In the genomic region with DNA sequence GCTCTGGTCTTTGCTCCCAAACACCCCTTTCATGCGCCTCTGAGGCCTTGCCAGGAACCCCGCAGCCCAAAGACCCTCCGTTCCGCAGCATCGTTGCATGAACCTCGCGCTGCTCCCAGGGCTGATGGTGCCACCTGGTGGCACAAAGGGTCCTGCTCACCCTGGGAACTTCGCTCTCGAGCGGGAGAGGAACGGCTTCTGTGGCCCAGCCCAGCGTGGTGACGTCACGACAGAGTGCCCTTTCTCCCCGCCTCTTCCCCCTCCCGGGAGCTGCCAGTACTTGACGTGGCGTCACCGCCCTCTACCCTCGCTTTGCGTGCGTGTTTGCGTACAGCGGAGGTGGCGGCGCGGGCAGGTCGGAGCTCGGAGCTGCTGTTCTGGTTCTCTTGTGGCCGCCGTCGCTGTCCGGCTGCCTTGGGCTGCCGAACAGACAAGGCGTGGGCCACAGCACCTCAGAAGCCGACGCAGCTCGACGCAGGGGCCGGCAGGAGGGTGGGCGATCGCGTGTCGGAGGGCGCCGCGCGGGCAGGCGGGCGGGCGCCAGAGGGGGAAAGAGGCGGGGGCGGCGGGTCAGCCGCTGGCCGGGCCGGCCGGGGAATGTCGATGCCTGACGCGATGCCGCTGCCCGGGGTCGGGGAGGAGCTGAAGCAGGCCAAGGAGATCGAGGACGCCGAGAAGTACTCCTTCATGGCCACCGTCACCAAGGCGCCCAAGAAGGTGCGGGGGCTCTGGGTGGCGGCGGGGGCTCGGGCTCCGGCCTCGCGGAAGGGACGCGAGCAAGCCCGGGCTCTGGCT, we compare ENCODE assay signal across 1 cellular context.
TF ChIP-seq lines count a peak whose summit lies in the region.

A gene (plus strand): TSS at position 310 of the 795 bp plus-strand sequence. CDS start 288 bp downstream, at position 598.

TF ChIP-seq in HepG2, 621 proteins besides CTCF, POLR2A, EP300 and RAD21 (continued from another document and continues in another):
- TF ChIP-seq NCOA2 (CRISPR knock-in tag; IDR thresholded peaks at IDR 0.05) (peak; percentile 52), HES4 (CRISPR knock-in tag; IDR thresholded peaks at IDR 0.05; ENCODE audit: borderline replicate concordance) (0 out of 2 replicates have a peak, but pooled peaks have one; percentile 71), ZNF75D (CRISPR knock-in tag; IDR thresholded peaks at IDR 0.05; ENCODE audit: borderline replicate concordance) (no peak), POLR2AphosphoS5 (IDR thresholded peaks at IDR 0.05; ENCODE audit: low read depth, low read length) (peak; percentile 89), ZNF792 (CRISPR knock-in tag; IDR thresholded peaks at IDR 0.05) (peak; percentile 63; the same call in 1 of the 2 replicates), ZNF230 (CRISPR knock-in tag; IDR thresholded peaks at IDR 0.05) (peak; percentile 77; the same call in 1 of the 2 replicates), ZFAT (CRISPR knock-in tag; conservative IDR thresholded peaks at IDR 0.05) (no peak), NFYB (CRISPR knock-in tag; IDR thresholded peaks at IDR 0.05) (peak; percentile 35; the same call in 1 of the 2 replicates), ZEB1 (IDR thresholded peaks at IDR 0.05; ENCODE audit: insufficient replicate concordance, low read depth) (no peak), HNRNPUL1 (IDR thresholded peaks at IDR 0.05; ENCODE audit: low read depth, low read length) (no peak), TOE1 (CRISPR knock-in tag; IDR thresholded peaks at IDR 0.05) (no peak), ATF7-NPFF (CRISPR knock-in tag; IDR thresholded peaks at IDR 0.05; ENCODE audit: low read depth) (peak; percentile 55; the same call in 1 of the 2 replicates), ZNF432 (CRISPR knock-in tag; IDR thresholded peaks at IDR 0.05; ENCODE audit: borderline replicate concordance) (no peak), BHLHE40 (IDR thresholded peaks at IDR 0.05; ENCODE audit: low read length) (no peak), SMAD1 (CRISPR knock-in tag; IDR thresholded peaks at IDR 0.05; ENCODE audit: borderline replicate concordance, low read depth) (peak; percentile 77; the same call in 1 of the 2 replicates), NFE2L1 (CRISPR knock-in tag; IDR thresholded peaks at IDR 0.05; ENCODE audit: borderline replicate concordance) (no peak), THAP11 (CRISPR knock-in tag; IDR thresholded peaks at IDR 0.05) (peak; percentile 88), LCORL (IDR thresholded peaks at IDR 0.05) (no peak), LCORL (CRISPR knock-in tag; IDR thresholded peaks at IDR 0.05) (peak; percentile 90), ELF4 (CRISPR knock-in tag; IDR thresholded peaks at IDR 0.05; ENCODE audit: borderline replicate concordance) (no peak), CEBPB (IDR thresholded peaks at IDR 0.05; ENCODE audit: borderline replicate concordance, low read depth, low read length) (no peak), ZKSCAN8 (CRISPR knock-in tag; IDR thresholded peaks at IDR 0.05; ENCODE audit: borderline replicate concordance) (peak; percentile 64; the same call in 1 of the 2 replicates), ZNF703 (CRISPR knock-in tag; IDR thresholded peaks at IDR 0.05; ENCODE audit: borderline replicate concordance) (no peak), SALL2 (CRISPR knock-in tag; IDR thresholded peaks at IDR 0.05) (peak; percentile 92), ZNF550 (CRISPR knock-in tag; IDR thresholded peaks at IDR 0.05; ENCODE audit: borderline replicate concordance) (no peak), ZNF333 (CRISPR knock-in tag; IDR thresholded peaks at IDR 0.05; ENCODE audit: borderline replicate concordance) (no peak), ZBTB8A (CRISPR knock-in tag; IDR thresholded peaks at IDR 0.05; ENCODE audit: borderline replicate concordance, low read depth) (0 out of 2 replicates have a peak, but pooled peaks have one; percentile 39), ZNF101 (CRISPR knock-in tag; IDR thresholded peaks at IDR 0.05; ENCODE audit: borderline replicate concordance, low read depth) (no peak; the same call in 1 of the 2 replicates), PRPF4 (IDR thresholded peaks at IDR 0.05; ENCODE audit: low read depth, low read length, poor library complexity, severe bottlenecking) (no peak), ZNF577 (CRISPR knock-in tag; IDR thresholded peaks at IDR 0.05; ENCODE audit: borderline replicate concordance, low read depth) (no peak), HHEX (CRISPR knock-in tag; IDR thresholded peaks at IDR 0.05) (no peak)
- TF ChIP-seq, protein P1, sequence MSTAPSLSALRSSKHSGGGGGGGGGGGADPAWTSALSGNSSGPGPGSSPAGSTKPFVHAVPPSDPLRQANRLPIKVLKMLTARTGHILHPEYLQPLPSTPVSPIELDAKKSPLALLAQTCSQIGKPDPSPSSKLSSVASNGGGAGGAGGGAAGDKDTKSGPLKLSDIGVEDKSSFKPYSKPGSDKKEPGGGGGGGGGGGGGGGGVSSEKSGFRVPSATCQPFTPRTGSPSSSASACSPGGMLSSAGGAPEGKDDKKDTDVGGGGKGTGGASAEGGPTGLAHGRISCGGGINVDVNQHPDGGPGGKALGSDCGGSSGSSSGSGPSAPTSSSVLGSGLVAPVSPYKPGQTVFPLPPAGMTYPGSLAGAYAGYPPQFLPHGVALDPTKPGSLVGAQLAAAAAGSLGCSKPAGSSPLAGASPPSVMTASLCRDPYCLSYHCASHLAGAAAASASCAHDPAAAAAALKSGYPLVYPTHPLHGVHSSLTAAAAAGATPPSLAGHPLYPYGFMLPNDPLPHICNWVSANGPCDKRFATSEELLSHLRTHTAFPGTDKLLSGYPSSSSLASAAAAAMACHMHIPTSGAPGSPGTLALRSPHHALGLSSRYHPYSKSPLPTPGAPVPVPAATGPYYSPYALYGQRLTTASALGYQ (CRISPR knock-in tag; IDR thresholded peaks at IDR 0.05) = peak; percentile 63; the same call in 1 of the 2 replicates
- TF ChIP-seq, protein P2, sequence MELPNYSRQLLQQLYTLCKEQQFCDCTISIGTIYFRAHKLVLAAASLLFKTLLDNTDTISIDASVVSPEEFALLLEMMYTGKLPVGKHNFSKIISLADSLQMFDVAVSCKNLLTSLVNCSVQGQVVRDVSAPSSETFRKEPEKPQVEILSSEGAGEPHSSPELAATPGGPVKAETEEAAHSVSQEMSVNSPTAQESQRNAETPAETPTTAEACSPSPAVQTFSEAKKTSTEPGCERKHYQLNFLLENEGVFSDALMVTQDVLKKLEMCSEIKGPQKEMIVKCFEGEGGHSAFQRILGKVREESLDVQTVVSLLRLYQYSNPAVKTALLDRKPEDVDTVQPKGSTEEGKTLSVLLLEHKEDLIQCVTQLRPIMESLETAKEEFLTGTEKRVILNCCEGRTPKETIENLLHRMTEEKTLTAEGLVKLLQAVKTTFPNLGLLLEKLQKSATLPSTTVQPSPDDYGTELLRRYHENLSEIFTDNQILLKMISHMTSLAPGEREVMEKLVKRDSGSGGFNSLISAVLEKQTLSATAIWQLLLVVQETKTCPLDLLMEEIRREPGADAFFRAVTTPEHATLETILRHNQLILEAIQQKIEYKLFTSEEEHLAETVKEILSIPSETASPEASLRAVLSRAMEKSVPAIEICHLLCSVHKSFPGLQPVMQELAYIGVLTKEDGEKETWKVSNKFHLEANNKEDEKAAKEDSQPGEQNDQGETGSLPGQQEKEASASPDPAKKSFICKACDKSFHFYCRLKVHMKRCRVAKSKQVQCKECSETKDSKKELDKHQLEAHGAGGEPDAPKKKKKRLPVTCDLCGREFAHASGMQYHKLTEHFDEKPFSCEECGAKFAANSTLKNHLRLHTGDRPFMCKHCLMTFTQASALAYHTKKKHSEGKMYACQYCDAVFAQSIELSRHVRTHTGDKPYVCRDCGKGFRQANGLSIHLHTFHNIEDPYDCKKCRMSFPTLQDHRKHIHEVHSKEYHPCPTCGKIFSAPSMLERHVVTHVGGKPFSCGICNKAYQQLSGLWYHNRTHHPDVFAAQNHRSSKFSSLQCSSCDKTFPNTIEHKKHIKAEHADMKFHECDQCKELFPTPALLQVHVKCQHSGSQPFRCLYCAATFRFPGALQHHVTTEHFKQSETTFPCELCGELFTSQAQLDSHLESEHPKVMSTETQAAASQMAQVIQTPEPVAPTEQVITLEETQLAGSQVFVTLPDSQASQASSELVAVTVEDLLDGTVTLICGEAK (IDR thresholded peaks at IDR 0.05) = no peak
- TF ChIP-seq, protein P2 (CRISPR knock-in tag; IDR thresholded peaks at IDR 0.05) = peak; percentile 55; the same call in 1 of the 2 replicates
- TF ChIP-seq, protein P3, sequence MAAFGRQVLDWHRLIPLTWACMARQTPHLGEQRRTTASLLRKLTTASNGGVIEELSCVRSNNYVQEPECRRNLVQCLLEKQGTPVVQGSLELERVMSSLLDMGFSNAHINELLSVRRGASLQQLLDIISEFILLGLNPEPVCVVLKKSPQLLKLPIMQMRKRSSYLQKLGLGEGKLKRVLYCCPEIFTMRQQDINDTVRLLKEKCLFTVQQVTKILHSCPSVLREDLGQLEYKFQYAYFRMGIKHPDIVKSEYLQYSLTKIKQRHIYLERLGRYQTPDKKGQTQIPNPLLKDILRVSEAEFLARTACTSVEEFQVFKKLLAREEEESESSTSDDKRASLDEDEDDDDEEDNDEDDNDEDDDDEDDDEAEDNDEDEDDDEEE (CRISPR knock-in tag; IDR thresholded peaks at IDR 0.05) = no peak
- TF ChIP-seq, protein P4, sequence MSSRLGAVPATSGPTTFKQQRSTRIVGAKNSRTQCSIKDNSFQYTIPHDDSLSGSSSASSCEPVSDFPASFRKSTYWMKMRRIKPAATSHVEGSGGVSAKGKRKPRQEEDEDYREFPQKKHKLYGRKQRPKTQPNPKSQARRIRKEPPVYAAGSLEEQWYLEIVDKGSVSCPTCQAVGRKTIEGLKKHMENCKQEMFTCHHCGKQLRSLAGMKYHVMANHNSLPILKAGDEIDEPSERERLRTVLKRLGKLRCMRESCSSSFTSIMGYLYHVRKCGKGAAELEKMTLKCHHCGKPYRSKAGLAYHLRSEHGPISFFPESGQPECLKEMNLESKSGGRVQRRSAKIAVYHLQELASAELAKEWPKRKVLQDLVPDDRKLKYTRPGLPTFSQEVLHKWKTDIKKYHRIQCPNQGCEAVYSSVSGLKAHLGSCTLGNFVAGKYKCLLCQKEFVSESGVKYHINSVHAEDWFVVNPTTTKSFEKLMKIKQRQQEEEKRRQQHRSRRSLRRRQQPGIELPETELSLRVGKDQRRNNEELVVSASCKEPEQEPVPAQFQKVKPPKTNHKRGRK (CRISPR knock-in tag; IDR thresholded peaks at IDR 0.05) = no peak
- TF ChIP-seq, protein P5, sequence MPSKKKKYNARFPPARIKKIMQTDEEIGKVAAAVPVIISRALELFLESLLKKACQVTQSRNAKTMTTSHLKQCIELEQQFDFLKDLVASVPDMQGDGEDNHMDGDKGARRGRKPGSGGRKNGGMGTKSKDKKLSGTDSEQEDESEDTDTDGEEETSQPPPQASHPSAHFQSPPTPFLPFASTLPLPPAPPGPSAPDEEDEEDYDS (CRISPR knock-in tag; IDR thresholded peaks at IDR 0.05) = peak; percentile 93
- TF ChIP-seq, protein P6, sequence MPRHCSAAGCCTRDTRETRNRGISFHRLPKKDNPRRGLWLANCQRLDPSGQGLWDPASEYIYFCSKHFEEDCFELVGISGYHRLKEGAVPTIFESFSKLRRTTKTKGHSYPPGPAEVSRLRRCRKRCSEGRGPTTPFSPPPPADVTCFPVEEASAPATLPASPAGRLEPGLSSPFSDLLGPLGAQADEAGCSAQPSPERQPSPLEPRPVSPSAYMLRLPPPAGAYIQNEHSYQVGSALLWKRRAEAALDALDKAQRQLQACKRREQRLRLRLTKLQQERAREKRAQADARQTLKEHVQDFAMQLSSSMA (CRISPR knock-in tag; IDR thresholded peaks at IDR 0.05) = peak; percentile 98
- TF ChIP-seq, protein P7, sequence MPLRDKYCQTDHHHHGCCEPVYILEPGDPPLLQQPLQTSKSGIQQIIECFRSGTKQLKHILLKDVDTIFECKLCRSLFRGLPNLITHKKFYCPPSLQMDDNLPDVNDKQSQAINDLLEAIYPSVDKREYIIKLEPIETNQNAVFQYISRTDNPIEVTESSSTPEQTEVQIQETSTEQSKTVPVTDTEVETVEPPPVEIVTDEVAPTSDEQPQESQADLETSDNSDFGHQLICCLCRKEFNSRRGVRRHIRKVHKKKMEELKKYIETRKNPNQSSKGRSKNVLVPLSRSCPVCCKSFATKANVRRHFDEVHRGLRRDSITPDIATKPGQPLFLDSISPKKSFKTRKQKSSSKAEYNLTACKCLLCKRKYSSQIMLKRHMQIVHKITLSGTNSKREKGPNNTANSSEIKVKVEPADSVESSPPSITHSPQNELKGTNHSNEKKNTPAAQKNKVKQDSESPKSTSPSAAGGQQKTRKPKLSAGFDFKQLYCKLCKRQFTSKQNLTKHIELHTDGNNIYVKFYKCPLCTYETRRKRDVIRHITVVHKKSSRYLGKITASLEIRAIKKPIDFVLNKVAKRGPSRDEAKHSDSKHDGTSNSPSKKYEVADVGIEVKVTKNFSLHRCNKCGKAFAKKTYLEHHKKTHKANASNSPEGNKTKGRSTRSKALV (CRISPR knock-in tag; IDR thresholded peaks at IDR 0.05) = no peak
- TF ChIP-seq, protein P8, sequence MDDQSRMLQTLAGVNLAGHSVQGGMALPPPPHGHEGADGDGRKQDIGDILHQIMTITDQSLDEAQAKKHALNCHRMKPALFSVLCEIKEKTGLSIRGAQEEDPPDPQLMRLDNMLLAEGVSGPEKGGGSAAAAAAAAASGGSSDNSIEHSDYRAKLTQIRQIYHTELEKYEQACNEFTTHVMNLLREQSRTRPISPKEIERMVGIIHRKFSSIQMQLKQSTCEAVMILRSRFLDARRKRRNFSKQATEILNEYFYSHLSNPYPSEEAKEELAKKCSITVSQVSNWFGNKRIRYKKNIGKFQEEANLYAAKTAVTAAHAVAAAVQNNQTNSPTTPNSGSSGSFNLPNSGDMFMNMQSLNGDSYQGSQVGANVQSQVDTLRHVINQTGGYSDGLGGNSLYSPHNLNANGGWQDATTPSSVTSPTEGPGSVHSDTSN (CRISPR knock-in tag; IDR thresholded peaks at IDR 0.05; ENCODE audit: borderline replicate concordance) = no peak
